In the genomic region with DNA sequence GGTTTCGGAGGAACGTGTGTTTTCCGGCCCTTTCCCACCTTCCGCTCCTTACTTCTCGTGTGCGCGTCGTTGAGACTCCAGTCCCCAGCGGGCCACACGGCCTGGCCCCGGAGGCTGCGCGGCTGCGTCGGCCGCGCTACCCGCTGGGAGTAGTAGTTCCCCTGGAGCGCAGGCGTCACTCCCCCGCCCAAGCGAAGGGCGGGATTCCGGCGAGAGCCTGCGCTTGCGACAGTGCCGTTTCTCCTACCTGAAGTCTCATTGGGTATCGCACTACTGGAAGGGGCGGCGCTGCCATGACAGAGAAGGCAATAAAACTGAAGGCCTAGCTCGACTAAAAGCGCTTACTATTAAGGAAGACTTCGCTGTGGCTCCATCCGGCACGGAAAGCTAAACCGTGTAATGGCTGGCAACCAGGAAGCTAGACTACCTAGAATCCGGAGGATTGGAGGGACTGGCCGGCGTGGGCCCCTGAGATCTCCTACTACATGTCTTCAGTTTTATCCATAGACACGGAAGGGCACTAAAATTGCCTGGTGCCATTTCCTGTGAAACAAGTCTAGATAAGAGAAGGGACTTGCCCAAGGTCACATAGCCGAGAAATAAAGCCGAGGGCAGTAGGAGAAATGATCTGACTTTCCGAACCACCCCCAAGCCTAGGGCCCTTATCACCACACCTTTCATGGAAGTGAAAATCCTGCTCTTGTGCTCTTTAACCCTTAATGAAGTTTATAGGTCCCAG, we compare ENCODE assay signal across 8 cellular contexts. TPM values are rescaled to one million over a fixed set of nuclear protein-coding genes. Genes with fewer than 3 reads are reported as not detected.
A peak's percentile ranks its signal among the peaks of the same experiment; 100 is the strongest.
DNase-seq lines count a peak whose midpoint lies in the region; ATAC-seq and TF ChIP-seq lines count a peak whose summit lies in the region.

No MANE protein-coding gene starts in this region.

- TF ChIP-seq CTCF in DND-41 (IDR thresholded peaks at IDR 0.05; ENCODE audit: borderline replicate concordance, extremely low read depth, low read length, poor library complexity, severe bottlenecking) (no peak), Peyer's patch (IDR thresholded peaks at IDR 0.05) (no peak), esophagus squamous epithelium (IDR thresholded peaks at IDR 0.05) (no peak)

- H3K4me3 ChIP-seq in DND-41 (ENCODE audit: low read depth in 1 of 2, low read length in 2 of 2) = peak overlapping the region; percentile 66 to 81
- peak overlapping the region; percentile 62 to 98 (median 83) for H3K4me3 ChIP-seq in Peyer's patch
- H3K4me3 ChIP-seq in esophagus squamous epithelium = peak overlapping the region; percentile 84 to 88 (median 86)
- H3K4me3 ChIP-seq in muscle layer of duodenum (ENCODE audit: low read depth in 1 of 2, low read length in 2 of 2) = peak overlapping the region; percentile 98 to 99

- peaks cover 10% of the 10 kb centered on the region; the same call in 1 of the 2 replicates for H4K20me1 ChIP-seq in DND-41 (ENCODE audit: insufficient read depth, low read length)

- H3K4me2 ChIP-seq in DND-41 (ENCODE audit: insufficient read depth, low read length) = peak overlapping the region; percentile 73

- peaks cover 18% of the 10 kb centered on the region for H3K36me3 ChIP-seq in DND-41 (ENCODE audit: insufficient read depth, low read length)
- H3K36me3 ChIP-seq in KOPT-K1 (ENCODE audit: insufficient read depth, low read length) = peaks cover 27% of the 10 kb centered on the region
- H3K36me3 ChIP-seq in Peyer's patch = peaks cover 0 to 12% (median 0%) of the 10 kb centered on the region in 3 donors
- peaks cover 0 to 27% (median 7%) of the 10 kb centered on the region in 3 donors for H3K36me3 ChIP-seq in esophagus squamous epithelium
- H3K36me3 ChIP-seq in muscle layer of duodenum (ENCODE audit: control insufficient read depth in 1 of 2, insufficient read depth in 2 of 2, low read length in 2 of 2) = peaks cover 0 to 3% of the 10 kb centered on the region in 2 donors

- DNase-seq in DND-41 (peak; percentile 98), Peyer's patch (peak; percentile 96 to 99 (median 97)), activated T-helper 1 cell treated with Interleukin-2 at 50 U/mL for 16 hours (ENCODE audit: low read depth) (peak; percentile 97), esophagus squamous epithelium (lab: John Stamatoyannopoulos, UW) (peak; percentile 87)
- peak; percentile 94 to 98 for DNase-seq in stimulated activated CD8-positive, alpha-beta memory T cell treated with anti-CD3 and anti-CD28 coated beads, Interleukin-7, amount 100 ng/mL, for 4 hours (ENCODE audit: low read depth in 2 of 2)

- TF ChIP-seq POLR2A in Peyer's patch (IDR thresholded peaks at IDR 0.05) (peak; percentile 77 to 94), esophagus squamous epithelium (IDR thresholded peaks at IDR 0.05) (peak in 3 of 4 donors; percentile 86 to 89 (median 88))

- intact Hi-C loops in esophagus squamous epithelium (cut with DNase I) = no loop called here

- peak overlapping the region; percentile 98 for H3K9ac ChIP-seq in DND-41 (ENCODE audit: low read depth, low read length)

- H3K27ac ChIP-seq in DND-41 (ENCODE audit: low read length) = peak overlapping the region; percentile 100
- H3K27ac ChIP-seq in KOPT-K1 (ENCODE audit: low read depth, low read length, poor library complexity, severe bottlenecking) = peak overlapping the region; percentile 96
- H3K27ac ChIP-seq in Peyer's patch = peak overlapping the region; percentile 95 to 99 (median 96)
- peak overlapping the region; percentile 96 to 99 (median 98) for H3K27ac ChIP-seq in esophagus squamous epithelium
- H3K27ac ChIP-seq in muscle layer of duodenum (ENCODE audit: low read length) = peak overlapping the region; percentile 100

- peaks cover 48% of the 10 kb centered on the region for H3K4me1 ChIP-seq in DND-41 (ENCODE audit: insufficient read depth, low read length)
- H3K4me1 ChIP-seq in Peyer's patch = peaks cover 0 to 18% (median 1%) of the 10 kb centered on the region in 4 donors
- peaks cover 21 to 56% (median 28%) of the 10 kb centered on the region in 3 donors for H3K4me1 ChIP-seq in esophagus squamous epithelium
- peaks cover 8 to 40% of the 10 kb centered on the region in 2 donors for H3K4me1 ChIP-seq in muscle layer of duodenum (ENCODE audit: control insufficient read depth in 1 of 2, insufficient read depth in 2 of 2, low read length in 2 of 2)

- H3K9me3 ChIP-seq in DND-41 (ENCODE audit: insufficient read depth, low read length, severe bottlenecking) (no peaks in the 10 kb centered on the region), KOPT-K1 (ENCODE audit: insufficient read depth, low read length, poor library complexity, severe bottlenecking) (no peaks in the 10 kb centered on the region), Peyer's patch (no peaks in the 10 kb centered on the region), esophagus squamous epithelium (no peaks in the 10 kb centered on the region), muscle layer of duodenum (ENCODE audit: control insufficient read depth in 1 of 2, low read length in 2 of 2) (no peaks in the 10 kb centered on the region)

- WGBS in esophagus squamous epithelium, 2 donors = 1 to 4% methylated on average over 12 to 21 of the region's 44 CpGs

- ATAC-seq in DND-41 (ENCODE audit: insufficient read depth, low read depth) (peak; percentile 87), GM21825 (IDR thresholded peaks at IDR 0.05; ENCODE audit: unreplicated experiment) (peak; percentile 75)

- peak overlapping the region; percentile 83 for H2AFZ ChIP-seq in DND-41 (ENCODE audit: low read depth, low read length)

- H3K27me3 ChIP-seq in DND-41 (ENCODE audit: insufficient read depth, low read length, poor library complexity) (no peaks in the 10 kb centered on the region), Peyer's patch (no peaks in the 10 kb centered on the region), esophagus squamous epithelium (no peaks in the 10 kb centered on the region), muscle layer of duodenum (ENCODE audit: low read depth, low read length) (no peaks in the 10 kb centered on the region)

- peaks cover 89% of the 10 kb centered on the region for H3K79me2 ChIP-seq in DND-41 (ENCODE audit: insufficient read depth, low read length)

RNA-seq across cellular contexts. Expression of gene TMEM69, which starts 0.8 kb away (rescaled TPM):
- total RNA-seq in Peyer's patch (10 to 100 TPM in 3 of 4 donors, 1 to 10 TPM in 1; 6.6 to 27.5 (median 22.8) TPM), esophagus squamous epithelium (10 to 100 TPM; 12.0 to 52.7 (median 30.8) TPM)

RNA-seq across cellular contexts. Expression of gene GPBP1L1, which starts 0.8 kb away (rescaled TPM):
- 100 to 1,000 TPM; 161 to 258 (median 238) TPM for total RNA-seq in Peyer's patch
- 100 to 1,000 TPM in 2 of 4 donors, 10 to 100 TPM in 2; 67.3 to 139 (median 97.7) TPM for total RNA-seq in esophagus squamous epithelium

Comparison
In these comparisons a context has a peak if more than half of its experiments do, and no peak if none do; other contexts are left out.
1. Peak in every context shown above with its lines: DNase-seq, ATAC-seq, H3K4me3 ChIP-seq and H3K27ac ChIP-seq.